30 cellular contexts compared by ENCODE assay signal in genomic region chr11:12995211-12995610, GRCh38. TPM values are rescaled to one million over a fixed set of nuclear protein-coding genes. Genes with fewer than 3 reads are reported as not detected.
DNase-seq lines count a peak whose midpoint lies in the region; ATAC-seq, FAIRE-seq and TF ChIP-seq lines count a peak whose summit lies in the region.
"Had no signal": no experiment of that assay in that cellular context is flagged by ENCODE, and none has a peak within 500 bp of the region (broad histone marks: within the 10 kb centered on the region; RNA-seq: fewer than 3 reads in every experiment).

No MANE protein-coding gene starts in this region.

- TF ChIP-seq EP300 in A549 (IDR thresholded peaks at IDR 0.05) = no peak

- no peak overlapping the region for H3K27ac Mint-ChIP-seq in T-cell
- H3K27ac Mint-ChIP-seq: activated CD4-positive, alpha-beta T cell treated with anti-CD3 and anti-CD28 coated beads, Interleukin-2, amount 10 ng/mL, durations not matched to agents 7 days and 5 days; activated CD8-positive, alpha-beta memory T cell treated with anti-CD3 and anti-CD28 coated beads, Interleukin-2, amount 10 ng/mL, durations not matched to agents 7 days and 5 days; activated naive CD4-positive, alpha-beta T cell treated with anti-CD3 and anti-CD28 coated beads, Interleukin-2, amount 50 U/mL, for 24 hours; CD14-positive monocyte had no signal

- ATAC-seq in A549 (no peak), right cardiac atrium (peak; percentile 92), GM19467 (IDR thresholded peaks at IDR 0.05; ENCODE audit: unreplicated experiment) (no peak), T-cell (replicated peaks in 1 of 4) (no peak), GM19397 (IDR thresholded peaks at IDR 0.05; ENCODE audit: unreplicated experiment) (no peak)
- ATAC-seq: activated CD8-positive, alpha-beta memory T cell treated with anti-CD3 and anti-CD28 coated beads, Interleukin-2, amount 10 ng/mL, durations not matched to agents 7 days and 5 days; HCT116; stimulated activated naive CD8-positive, alpha-beta T cell treated with anti-CD3 and anti-CD28 coated beads, Interleukin-15, Interleukin-2, amounts not matched to agents 100 U/mL and 50 U/mL, for 24 hours had no signal

- no peak for FAIRE-seq in A549 (lab: Jason Lieb, UNC)
- FAIRE-seq: A204.1, GM18507, RCC 7860 had no signal

- H3K4me3 ChIP-seq in A549 (no peak overlapping the region), choroid plexus epithelial cell (ENCODE audit: low read depth, low read length) (no peak overlapping the region), right cardiac atrium (ENCODE audit: low read length) (no peak overlapping the region)
- H3K4me3 ChIP-seq: colonic mucosa, esophagus muscularis mucosa, hepatocyte, SK-N-MC, spleen, tibial artery had no signal

- H3K27me3 ChIP-seq in right cardiac atrium (ENCODE audit: control insufficient read depth, insufficient read depth) = no peaks in the 10 kb centered on the region
- H3K27me3 ChIP-seq: colonic mucosa, hepatocyte had no signal

- intact Hi-C loops in right cardiac atrium (cut with DNase I) = no loop called here

- H3K27me3 Mint-ChIP-seq in T-cell = peaks cover 0 to 12% of the 10 kb centered on the region in 2 donors

- peaks cover 0 to 6% (median 5%) of the 10 kb centered on the region in 3 donors for H3K9me3 Mint-ChIP-seq in T-cell
- H3K9me3 Mint-ChIP-seq: activated CD4-positive, alpha-beta T cell treated with anti-CD3 and anti-CD28 coated beads, Interleukin-2, amount 10 ng/mL, durations not matched to agents 7 days and 5 days; activated naive CD4-positive, alpha-beta T cell treated with anti-CD3 and anti-CD28 coated beads, Interleukin-2, amount 50 U/mL, for 24 hours had no signal

- no peak overlapping the region for H3K4me2 ChIP-seq in A549
- H3K4me2 ChIP-seq: hepatocyte had no signal

- no peaks in the 10 kb centered on the region for H3K9me3 ChIP-seq in A549
- no peaks in the 10 kb centered on the region for H3K9me3 ChIP-seq in right cardiac atrium (ENCODE audit: control insufficient read depth, low read length)
- H3K9me3 ChIP-seq: colonic mucosa, esophagus muscularis mucosa, tibial artery had no signal

- TF ChIP-seq POLR2A in A549 (IDR thresholded peaks at IDR 0.05; ENCODE audit: low read length) = no peak

- no peaks in the 10 kb centered on the region for H3K4me1 ChIP-seq in A549
- no peaks in the 10 kb centered on the region for H3K4me1 ChIP-seq in right cardiac atrium (ENCODE audit: control insufficient read depth, insufficient read depth, low read length)
- H3K4me1 ChIP-seq: colonic mucosa, esophagus muscularis mucosa, spleen, tibial artery had no signal

- H3K36me3 Mint-ChIP-seq in T-cell = no peaks in the 10 kb centered on the region
- H3K36me3 Mint-ChIP-seq: activated CD8-positive, alpha-beta memory T cell treated with anti-CD3 and anti-CD28 coated beads, Interleukin-2, amount 10 ng/mL, durations not matched to agents 7 days and 5 days; activated naive CD4-positive, alpha-beta T cell treated with anti-CD3 and anti-CD28 coated beads, Interleukin-2, amount 50 U/mL, for 24 hours; CD14-positive monocyte had no signal

- H3K4me3 Mint-ChIP-seq in T-cell = no peak overlapping the region
- H3K4me3 Mint-ChIP-seq: activated CD4-positive, alpha-beta T cell treated with anti-CD3 and anti-CD28 coated beads, Interleukin-2, amount 10 ng/mL, durations not matched to agents 7 days and 5 days; activated CD8-positive, alpha-beta memory T cell treated with anti-CD3 and anti-CD28 coated beads, Interleukin-2, amount 10 ng/mL, durations not matched to agents 7 days and 5 days; activated naive CD4-positive, alpha-beta T cell treated with anti-CD3 and anti-CD28 coated beads, Interleukin-2, amount 50 U/mL, for 24 hours; CD14-positive monocyte had no signal

- POLR2A ChIA-PET in A549 (lab: Yijun Ruan, JAX) = no interaction called here
- POLR2A ChIA-PET in T-cell (lab: Charles Lee) = no interaction called here

- TF ChIP-seq CTCF in A549 (IDR thresholded peaks at IDR 0.05) (no peak), choroid plexus epithelial cell (conservative IDR thresholded peaks at IDR 0.05; ENCODE audit: low read depth, low read length) (no peak)

- CTCF ChIA-PET in A549 (lab: Yijun Ruan, JAX) = interaction anchor here (3.4 kb wide), 1 partner anchor 14 kb away, joined by 10 read pairs; the partner anchor contains the start of gene RASSF10
- CTCF ChIA-PET in T-cell (lab: Charles Lee) = interaction anchor here in 1 of 2 donors (0.5 kb wide), 1 partner anchor 207 kb away, joined by 9 read pairs; no protein-coding TSS in a partner anchor

- no peak for TF ChIP-seq RAD21 in A549 (conservative IDR thresholded peaks at IDR 0.05 in 1 of 2, IDR thresholded peaks at IDR 0.05 in 1 of 2)

- H3K4me1 Mint-ChIP-seq in T-cell = no peaks in the 10 kb centered on the region
- H3K4me1 Mint-ChIP-seq: activated CD4-positive, alpha-beta T cell treated with anti-CD3 and anti-CD28 coated beads, Interleukin-2, amount 10 ng/mL, durations not matched to agents 7 days and 5 days; activated CD8-positive, alpha-beta memory T cell treated with anti-CD3 and anti-CD28 coated beads, Interleukin-2, amount 10 ng/mL, durations not matched to agents 7 days and 5 days; activated naive CD4-positive, alpha-beta T cell treated with anti-CD3 and anti-CD28 coated beads, Interleukin-2, amount 50 U/mL, for 24 hours; CD14-positive monocyte had no signal

- DNase-seq in A549 (ENCODE audit: low read depth in 1 of 2, low spot score in 1 of 2) (no peak), H4 (ENCODE audit: low spot score) (peak; percentile 35), choroid plexus epithelial cell (ENCODE audit: low read depth) (peak; percentile 68), right cardiac atrium (peak in 2 of 3 donors; percentile 23 to 44), NCI-H128 (lab: John Stamatoyannopoulos, UW; ENCODE audit: unreplicated experiment) (no peak), T-cell (no peak)
- DNase-seq: activated CD4-positive, alpha-beta T cell treated with anti-CD3 and anti-CD28 coated beads, Interleukin-2, amount 10 ng/mL, durations not matched to agents 7 days and 5 days; activated CD8-positive, alpha-beta memory T cell treated with anti-CD3 and anti-CD28 coated beads, Interleukin-2, amount 10 ng/mL, durations not matched to agents 7 days and 5 days; brain microvascular endothelial cell; colonic mucosa; IMR-90; NCI-H1436 treated with DMSO at 0.1 percent for 48 hours; NCI-H524; spleen; stimulated activated CD4-positive, alpha-beta T cell treated with anti-CD3 and anti-CD28 coated beads, Interleukin-4, amount 100 ng/mL, for 24 hours; stimulated activated naive CD8-positive, alpha-beta T cell treated with anti-CD3 and anti-CD28 coated beads, Interleukin-15, Interleukin-2, amounts not matched to agents 100 U/mL and 50 U/mL, for 24 hours; T-helper 2 cell had no signal

- H3K27ac ChIP-seq in A549 = no peak overlapping the region
- H3K27ac ChIP-seq in right cardiac atrium (ENCODE audit: low read length) = no peak overlapping the region
- H3K27ac ChIP-seq: brain microvascular endothelial cell, colonic mucosa, esophagus muscularis mucosa, hepatocyte, SK-N-MC, spleen, tibial artery had no signal

TF ChIP-seq in A549, 52 proteins besides CTCF, POLR2A, EP300 and RAD21:
- TF ChIP-seq ZNF302 (CRISPR knock-in tag; IDR thresholded peaks at IDR 0.05) (no peak), KDM1A (IDR thresholded peaks at IDR 0.05; ENCODE audit: low read depth) (no peak), HEYL (CRISPR knock-in tag; IDR thresholded peaks at IDR 0.05) (no peak), SMC3 (IDR thresholded peaks at IDR 0.05) (no peak), ZSCAN20 (CRISPR knock-in tag; IDR thresholded peaks at IDR 0.05) (no peak), TP53 (CRISPR knock-in tag; IDR thresholded peaks at IDR 0.05) (no peak)
- TF ChIP-seq, protein P1, sequence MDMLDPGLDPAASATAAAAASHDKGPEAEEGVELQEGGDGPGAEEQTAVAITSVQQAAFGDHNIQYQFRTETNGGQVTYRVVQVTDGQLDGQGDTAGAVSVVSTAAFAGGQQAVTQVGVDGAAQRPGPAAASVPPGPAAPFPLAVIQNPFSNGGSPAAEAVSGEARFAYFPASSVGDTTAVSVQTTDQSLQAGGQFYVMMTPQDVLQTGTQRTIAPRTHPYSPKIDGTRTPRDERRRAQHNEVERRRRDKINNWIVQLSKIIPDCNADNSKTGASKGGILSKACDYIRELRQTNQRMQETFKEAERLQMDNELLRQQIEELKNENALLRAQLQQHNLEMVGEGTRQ (IDR thresholded peaks at IDR 0.05) = 0 out of 2 replicates have a peak, but pooled peaks have one; percentile 31

RNA-seq across cellular contexts. Expression of gene RASSF10, which starts 13.9 kb away (rescaled TPM):
- polyA plus RNA-seq in A549 (2011; rRNA removed) (2.4 and 3.9 TPM in 2 replicates), A549 (2017; fragmentation: RNase III; extraction: RNeasy Plus Mini Kit Qiagen cat#74134 plus additional on column Dnase treatment) (9.7 to 12.5 TPM (median 10.3 TPM) in 3 replicates), right cardiac atrium (0.27 TPM)
- 3.0 and 3.7 TPM in 2 replicates for polyA plus RNA-seq in A549 (2012; cell fraction: cytosol; rRNA removed)
- polyA plus RNA-seq in A549 (2012; cell fraction: nucleus; rRNA removed) = 3.5 and 4.8 TPM in 2 replicates
- 2.6 and 3.2 TPM in 2 replicates for polyA minus RNA-seq in A549 (2011; rRNA and poly(A)+ RNA removed)
- not detected in 2 replicates for total RNA-seq in H4 (2014; rRNA removed; shearing (Covaris generic))
- total RNA-seq in right cardiac atrium (1 to 10 TPM in 3 of 4 donors, under 1 TPM in 1; 0.50 to 3.1 (median 1.7) TPM), T-cell (not detected)
- total RNA-seq: activated CD4-positive, alpha-beta T cell treated with anti-CD3 and anti-CD28 coated beads, Interleukin-2, amount 10 ng/mL, durations not matched to agents 7 days and 5 days; activated CD8-positive, alpha-beta memory T cell treated with anti-CD3 and anti-CD28 coated beads, Interleukin-2, amount 10 ng/mL, durations not matched to agents 7 days and 5 days; IMR-90; MCF 10A; spleen had no signal
- polyA plus RNA-seq: CD14-positive monocyte, IMR-90, spleen had no signal

Comparison
In these comparisons a context has a peak if more than half of its experiments do, and no peak if none do; other contexts are left out.
1. ATAC-seq: peak in right cardiac atrium (2 of 2); none in A549 (0 of 2), GM19467 (single experiment), T-cell (0 of 4) and GM19397 (single experiment).
2. DNase-seq: peak in H4 (single experiment), choroid plexus epithelial cell (single experiment) and right cardiac atrium (2 of 3); none in A549 (0 of 2), NCI-H128 (single experiment) and T-cell (0 of 34).